In genomic region chr1:225653463-225654276, GRCh38 we compare ENCODE assay signal across 9 cellular contexts. TPM values are rescaled to one million over a fixed set of nuclear protein-coding genes. Genes with fewer than 3 reads are reported as not detected.
DNase-seq lines count a peak whose midpoint lies in the region; ATAC-seq, FAIRE-seq and TF ChIP-seq lines count a peak whose summit lies in the region.
"Had no signal": no experiment of that assay in that cellular context is flagged by ENCODE, and none has a peak within 500 bp of the region (broad histone marks: within the 10 kb centered on the region; RNA-seq: fewer than 3 reads in every experiment).

No MANE protein-coding gene starts in this region.

- ATAC-seq in HG03095 (IDR thresholded peaks at IDR 0.05; ENCODE audit: unreplicated experiment): no peak

- peak; percentile 17 for DNase-seq in stimulated activated CD4-positive, alpha-beta T cell treated with anti-CD3 and anti-CD28 coated beads, Interleukin-12 subunit alpha, Interleukin-12 subunit beta, amount 100 ng/mL, for 4 hours
- DNase-seq in stimulated activated CD4-positive, alpha-beta T cell treated with anti-CD3 and anti-CD28 coated beads, Interleukin-1b, Interleukin-23, amount 100 ng/mL, for 48 hours: no peak
- DNase-seq in chondrocyte (ENCODE audit: low spot score) (no peak), kidney (peak; percentile 85)

- FAIRE-seq in kidney (lab: Jason Lieb, UNC): no peak
- FAIRE-seq: GM18507 had no signal

- peak overlapping the region; percentile 72 for H3K4me2 ChIP-seq in SU-DHL-6 (ENCODE audit: low read depth, low read length, poor library complexity, severe bottlenecking)

- WGBS in HUES64: under 1% methylated on average over 66 of the region's 70 CpGs

- H3K4me1 Mint-ChIP-seq in chondrocyte (ENCODE audit: low read depth): peaks cover 62% of the 10 kb centered on the region

- peak overlapping the region; percentile 79 for H3K4me3 Mint-ChIP-seq in chondrocyte (ENCODE audit: unreplicated experiment)

- H3K27ac ChIP-seq in HUES64 (ENCODE audit: low read depth, low read length) (peak overlapping the region; percentile 97), SU-DHL-6 (ENCODE audit: low read depth, low read length) (no peak overlapping the region), kidney (ENCODE audit: low read depth in 2 of 2, low read length in 2 of 2) (peak overlapping the region; percentile 92 to 93), skin epidermis (peak overlapping the region; percentile 85 to 98 (median 94))

- H3K27me3 ChIP-seq in HUES64 (ENCODE audit: insufficient read depth, low read length) (no peaks in the 10 kb centered on the region), SU-DHL-6 (ENCODE audit: low read length) (no peaks in the 10 kb centered on the region)

- H3K4me1 ChIP-seq in HUES64 (ENCODE audit: insufficient read depth, low read length) (peaks cover 26% of the 10 kb centered on the region), kidney (ENCODE audit: control insufficient read depth in 1 of 2, insufficient read depth in 1 of 2, low read depth in 1 of 2, low read length in 2 of 2) (peaks cover 3 to 4% of the 10 kb centered on the region in 2 donors)

- no peaks in the 10 kb centered on the region for H3K36me3 ChIP-seq in HUES64 (ENCODE audit: insufficient read depth, low read length)
- H3K36me3 ChIP-seq in SU-DHL-6 (ENCODE audit: low read length): no peaks in the 10 kb centered on the region
- H3K36me3 ChIP-seq in kidney (ENCODE audit: control insufficient read depth in 1 of 2, insufficient read depth in 2 of 2, low read length in 2 of 2): no peaks in the 10 kb centered on the region

- H4K20me1 ChIP-seq in SU-DHL-6 (ENCODE audit: low read depth, low read length): no peaks in the 10 kb centered on the region; the same call in 1 of the 2 replicates

- no peaks in the 10 kb centered on the region for H3K36me3 Mint-ChIP-seq in chondrocyte (ENCODE audit: low read depth)

- peak overlapping the region; percentile 96 for H3K9ac ChIP-seq in HUES64 (ENCODE audit: low read depth, low read length)
- H3K9ac ChIP-seq in SU-DHL-6 (ENCODE audit: low read length): peak overlapping the region; percentile 33; the same call in 1 of the 2 replicates
- peak overlapping the region; percentile 78 to 91 for H3K9ac ChIP-seq in kidney (ENCODE audit: low read length in 2 of 2)

- peak overlapping the region; percentile 100 for H3K27ac Mint-ChIP-seq in chondrocyte (ENCODE audit: unreplicated experiment)

- H3F3A ChIP-seq in SU-DHL-6 (ENCODE audit: insufficient read depth): peaks cover 6% of the 10 kb centered on the region; the same call in 1 of the 2 replicates

- H3K9me3 Mint-ChIP-seq in chondrocyte (ENCODE audit: low read depth): no peaks in the 10 kb centered on the region

- H3K9me3 ChIP-seq in HUES64 (ENCODE audit: insufficient read depth, low read depth, low read length) (no peaks in the 10 kb centered on the region), SU-DHL-6 (ENCODE audit: insufficient read depth, low read length) (no peaks in the 10 kb centered on the region), kidney (ENCODE audit: control insufficient read depth in 1 of 2, low read length in 2 of 2) (no peaks in the 10 kb centered on the region)

- H3K79me2 ChIP-seq in SU-DHL-6 (ENCODE audit: insufficient read depth, low read length): no peaks in the 10 kb centered on the region

- H3K9me2 ChIP-seq in SU-DHL-6 (replicated peaks; ENCODE audit: insufficient read depth, low read length): no peaks in the 10 kb centered on the region

- H3K4me3 ChIP-seq in HUES64 (ENCODE audit: low read length) (peak overlapping the region; percentile 91), SU-DHL-6 (ENCODE audit: insufficient read depth, low read length, poor library complexity, severe bottlenecking) (peak overlapping the region; percentile 60), kidney (ENCODE audit: low read length in 2 of 2) (peak overlapping the region; percentile 84 to 86), skin epidermis (peak overlapping the region; percentile 72 to 91 (median 86))

- H2AFZ ChIP-seq in SU-DHL-6 (ENCODE audit: low read depth, low read length, severe bottlenecking): peak overlapping the region; percentile 20

- H3K27me3 Mint-ChIP-seq in chondrocyte (ENCODE audit: low read depth): no peaks in the 10 kb centered on the region

- TF ChIP-seq CTCF in SU-DHL-6 (IDR thresholded peaks at IDR 0.05; ENCODE audit: insufficient read depth, low read length, poor library complexity, severe bottlenecking): no peak
- TF ChIP-seq CTCF in chondrocyte (IDR thresholded peaks at IDR 0.05): no peak
- TF ChIP-seq CTCF in kidney (IDR thresholded peaks at IDR 0.05; ENCODE audit: borderline replicate concordance, extremely low read depth, insufficient read depth): no peak

- intact Hi-C loops in kidney (cut with DNase I): no loop called here

RNA-seq across cellular contexts. Expression of gene ENAH, which starts 0.7 kb away (rescaled TPM):
- 146 TPM for polyA plus RNA-seq in HUES64 (2013, experiment 1 of 2)
- 161 TPM for polyA plus RNA-seq in HUES64 (2013, experiment 2 of 2)
- total RNA-seq in chondrocyte (208 to 457 TPM (median 434 TPM) in 3 replicates), kidney (42.3 TPM)
- polyA plus RNA-seq in kidney (ENCODE audit: insufficient read depth, low read depth, low replicate concordance): 6.2 TPM

Comparison
In these comparisons a context has a peak if more than half of its experiments do, and no peak if none do; other contexts are left out.
1. DNase-seq: peak in stimulated activated CD4-positive, alpha-beta T cell treated with anti-CD3 and anti-CD28 coated beads, Interleukin-12 subunit alpha, Interleukin-12 subunit beta, amount 100 ng/mL, for 4 hours (single experiment) and kidney (single experiment); none in stimulated activated CD4-positive, alpha-beta T cell treated with anti-CD3 and anti-CD28 coated beads, Interleukin-1b, Interleukin-23, amount 100 ng/mL, for 48 hours (single experiment) and chondrocyte (single experiment).
2. H3K9ac ChIP-seq: peak in every context shown above with its lines; median percentile 96 in HUES64; 84 in kidney; 33 in SU-DHL-6.
3. Peak in every context shown above with its lines, with median percentiles within 50 percentile points of each other: H3K4me3 ChIP-seq.